ENCODE assay signal across 18 cellular contexts in genomic region chr6:33405541-33405940, GRCh38. TPM values are rescaled to one million over a fixed set of nuclear protein-coding genes. Genes with fewer than 3 reads are reported as not detected.
A peak's percentile ranks its signal among the peaks of the same experiment; 100 is the strongest.
DNase-seq lines count a peak whose midpoint lies in the region; ATAC-seq and TF ChIP-seq lines count a peak whose summit lies in the region.
"Had no signal": no experiment of that assay in that cellular context is flagged by ENCODE, and none has a peak within 500 bp of the region (broad histone marks: within the 10 kb centered on the region; RNA-seq: fewer than 3 reads in every experiment).

No MANE protein-coding gene starts in this region.

- H2AK9ac ChIP-seq in IMR-90 (replicated peaks; ENCODE audit: low read depth, low read length, poor library complexity), result peak overlapping the region; percentile 52

- ATAC-seq in IMR-90 (ENCODE audit: low read depth) (no peak), HG02981 (IDR thresholded peaks at IDR 0.05; ENCODE audit: unreplicated experiment) (no peak), HG03571 (IDR thresholded peaks at IDR 0.05; ENCODE audit: unreplicated experiment) (no peak)
- ATAC-seq in activated naive CD4-positive, alpha-beta T cell treated with anti-CD3 and anti-CD28 coated beads, Interleukin-2, amount 50 U/mL, for 72 hours, result no peak
- ATAC-seq: HCT116; heart left ventricle; stimulated activated naive CD8-positive, alpha-beta T cell treated with anti-CD3 and anti-CD28 coated beads, Interleukin-15, Interleukin-2, amounts not matched to agents 100 U/mL and 50 U/mL, for 24 hours had no signal

- no peak for DNase-seq in MCF 10A (ENCODE audit: unreplicated experiment)
- no peak for DNase-seq in mammary epithelial cell
- no peak for DNase-seq in IMR-90
- no peak for DNase-seq in activated naive CD4-positive, alpha-beta T cell treated with anti-CD3 and anti-CD28 coated beads, Interleukin-2, amount 50 U/mL, for 72 hours (ENCODE audit: low spot score in 2 of 2)
- no peak for DNase-seq in GOT3 (lab: John Stamatoyannopoulos, UW)
- DNase-seq: amniotic stem cell; dermis blood vessel endothelial cell; heart left ventricle; NCI-H1417; NCI-H69; stimulated activated naive CD8-positive, alpha-beta T cell treated with anti-CD3 and anti-CD28 coated beads, Interleukin-15, Interleukin-2, amounts not matched to agents 100 U/mL and 50 U/mL, for 24 hours; tibial artery had no signal

- H3K9me3 Mint-ChIP-seq in MCF 10A (ENCODE audit: unreplicated experiment), result no peaks in the 10 kb centered on the region
- no peaks in the 10 kb centered on the region for H3K9me3 Mint-ChIP-seq in activated naive CD4-positive, alpha-beta T cell treated with anti-CD3 and anti-CD28 coated beads, Interleukin-2, amount 50 U/mL, for 72 hours
- H3K9me3 Mint-ChIP-seq: mesothelial cell of epicardium, neural progenitor cell had no signal

- TF ChIP-seq CTCF in MCF 10A (IDR thresholded peaks at IDR 0.05; ENCODE audit: unreplicated experiment) (no peak), mammary epithelial cell (conservative IDR thresholded peaks at IDR 0.05 in 1 of 2, IDR thresholded peaks at IDR 0.05 in 1 of 2; ENCODE audit: extremely low read depth in 1 of 2, insufficient read depth in 1 of 2, low read depth in 1 of 2, low read length in 2 of 2) (no peak), IMR-90 (conservative IDR thresholded peaks at IDR 0.05; ENCODE audit: low read depth, low read length) (no peak)

- no peak overlapping the region for H2BK5ac ChIP-seq in IMR-90 (ENCODE audit: low read depth, low read length, poor library complexity, severe bottlenecking)

- H3K9ac ChIP-seq in mammary epithelial cell (ENCODE audit: insufficient read depth, low read length), result no peak overlapping the region
- no peak overlapping the region for H3K9ac ChIP-seq in IMR-90 (ENCODE audit: low read depth, low read length)
- H3K9ac ChIP-seq: neural progenitor cell had no signal

- 92% methylated on average over 6 of the region's 10 CpGs for WGBS in mammary epithelial cell (ENCODE audit: low coverage, missing lambda C conversion rate)
- WGBS in IMR-90 (ENCODE audit: extremely low coverage in 2 of 2, insufficient read length in 1 of 2), 2 experiments, result 97% methylated on average over 4 of the region's 10 CpGs; no CpG with 5 or more reads in 1 of the 2 experiments

- no peak overlapping the region for H3K4me3 Mint-ChIP-seq in MCF 10A (ENCODE audit: unreplicated experiment)
- H3K4me3 Mint-ChIP-seq: mesothelial cell of epicardium, neural progenitor cell had no signal

- no peaks in the 10 kb centered on the region for H3K27me3 Mint-ChIP-seq in MCF 10A (ENCODE audit: insufficient read depth, unreplicated experiment)

- intact Hi-C loops in MCF 10A (cut with micrococcal nuclease) (no loop called here), mammary epithelial cell (cut with micrococcal nuclease) (no loop called here), IMR-90 (cut with micrococcal nuclease) (no loop called here)

- dilution Hi-C loops in mammary epithelial cell (cut with HindIII; ENCODE audit: low sequenced_read_pairs) (no loop called here), IMR-90 (cut with HindIII; ENCODE audit: low sequenced_read_pairs, unreplicated experiment) (no loop called here)

- no peak overlapping the region for H4K91ac ChIP-seq in IMR-90 (ENCODE audit: insufficient read depth, low read depth, low read length)

- BruUV-seq in MCF 10A (replicated peaks; lab: Mats Ljungman, UMichigan) (no TSS peak), mammary epithelial cell (replicated peaks; lab: Mats Ljungman, UMichigan) (no TSS peak), IMR-90 (replicated peaks; lab: Mats Ljungman, UMichigan) (no TSS peak)

- no peak overlapping the region for H2AFZ ChIP-seq in mammary epithelial cell (ENCODE audit: low read depth, low read length)
- H2AFZ ChIP-seq in IMR-90 (replicated peaks; ENCODE audit: low read length, poor library complexity), result peak overlapping the region; percentile 55
- H2AFZ ChIP-seq: neural progenitor cell had no signal

- H3K9me3 ChIP-seq in mammary epithelial cell (replicated peaks; ENCODE audit: insufficient read depth, low read length) (no peaks in the 10 kb centered on the region), IMR-90 (ENCODE audit: control insufficient read depth, insufficient read depth, low read length) (no peaks in the 10 kb centered on the region)
- H3K9me3 ChIP-seq: heart left ventricle, prostate gland, tibial artery had no signal

- H3K27me3 ChIP-seq in mammary epithelial cell (ENCODE audit: insufficient read depth, low read length), result no peaks in the 10 kb centered on the region
- H3K27me3 ChIP-seq in IMR-90 (ENCODE audit: control insufficient read depth, insufficient read depth, low read length), result no peaks in the 10 kb centered on the region
- H3K27me3 ChIP-seq: heart left ventricle, neural progenitor cell, tibial artery had no signal

- peaks cover 15% of the 10 kb centered on the region for H3K79me2 ChIP-seq in mammary epithelial cell (ENCODE audit: insufficient read depth, low read length)

- H2BK120ac ChIP-seq in IMR-90 (ENCODE audit: low read depth, low read length), result no peak overlapping the region

- peaks cover 26% of the 10 kb centered on the region for H3K36me3 Mint-ChIP-seq in MCF 10A (ENCODE audit: insufficient read depth, unreplicated experiment)
- peaks cover 39 to 55% of the 10 kb centered on the region in 2 donors for H3K36me3 Mint-ChIP-seq in activated naive CD4-positive, alpha-beta T cell treated with anti-CD3 and anti-CD28 coated beads, Interleukin-2, amount 50 U/mL, for 72 hours

- no peak overlapping the region for H2BK20ac ChIP-seq in IMR-90 (ENCODE audit: low read depth, low read length)

- no peak overlapping the region for H3K23ac ChIP-seq in IMR-90 (ENCODE audit: low read depth, low read length)

- H3K14ac ChIP-seq in IMR-90 (replicated peaks; ENCODE audit: low read depth, low read length), result no peak overlapping the region

- H3K36me3 ChIP-seq in mammary epithelial cell (ENCODE audit: insufficient read depth, low read length), result peaks cover 26% of the 10 kb centered on the region
- peaks cover 21% of the 10 kb centered on the region for H3K36me3 ChIP-seq in IMR-90 (ENCODE audit: control insufficient read depth, insufficient read depth, low read length)
- H3K36me3 ChIP-seq: prostate gland, tibial artery had no signal

- H3K4me2 ChIP-seq in mammary epithelial cell (ENCODE audit: insufficient read depth, low read depth, low read length) (no peak overlapping the region), IMR-90 (ENCODE audit: low read depth, low read length) (no peak overlapping the region)
- H3K4me2 ChIP-seq: neural progenitor cell had no signal

- TF ChIP-seq RAD21 in IMR-90 (IDR thresholded peaks at IDR 0.05; ENCODE audit: low read length), result no peak

- H4K20me1 ChIP-seq in mammary epithelial cell (ENCODE audit: insufficient read depth, low read length) (no peaks in the 10 kb centered on the region), IMR-90 (ENCODE audit: insufficient read depth, low read length) (no peaks in the 10 kb centered on the region; the same call in 1 of the 2 replicates)

- no peaks in the 10 kb centered on the region for H3K9me1 ChIP-seq in IMR-90 (ENCODE audit: insufficient read depth, low read length)

- no peak for TF ChIP-seq POLR2A in IMR-90 (IDR thresholded peaks at IDR 0.05; ENCODE audit: low read depth, low read length)

- H3K18ac ChIP-seq in IMR-90 (ENCODE audit: low read depth, low read length), result no peak overlapping the region

- H3K4me3 ChIP-seq in mammary epithelial cell (replicated peaks in 1 of 3; ENCODE audit: insufficient read depth in 1 of 3, low read depth in 2 of 3, low read length in 3 of 3) (no peak overlapping the region), IMR-90 (ENCODE audit: insufficient read depth, low read depth, low read length) (no peak overlapping the region)
- H3K4me3 ChIP-seq: heart left ventricle, neural progenitor cell, prostate gland, tibial artery had no signal

- H3K27ac ChIP-seq in mammary epithelial cell (ENCODE audit: insufficient read depth, low read depth, low read length) (no peak overlapping the region), IMR-90 (ENCODE audit: insufficient read depth, low read length) (no peak overlapping the region)
- H3K27ac ChIP-seq: heart left ventricle, neural progenitor cell, prostate gland, tibial artery had no signal

- peaks cover 9% of the 10 kb centered on the region for H3K4me1 Mint-ChIP-seq in MCF 10A (ENCODE audit: insufficient read depth, unreplicated experiment)

- H3K4me1 ChIP-seq in mammary epithelial cell (ENCODE audit: insufficient read depth, low read length) (peaks cover 6% of the 10 kb centered on the region), IMR-90 (ENCODE audit: control insufficient read depth, insufficient read depth, low read length) (no peaks in the 10 kb centered on the region)
- H3K4me1 ChIP-seq: neural progenitor cell, prostate gland had no signal

- POLR2A ChIA-PET in MCF 10A (lab: Yijun Ruan, JAX), result no interaction called here
- POLR2A ChIA-PET in IMR-90 (lab: Charles Lee; ENCODE audit: unreplicated experiment), result no interaction called here

- CTCF ChIA-PET in MCF 10A (lab: Yijun Ruan, JAX), result interaction anchor here (0.7 to 1.9 kb wide), 3 partner anchors 9 to 15 kb away, joined by 3 to 5 read pairs (median 3); no protein-coding TSS in a partner anchor
- CTCF ChIA-PET in mammary epithelial cell (lab: Charles Lee; ENCODE audit: low non-redundant PET), result no interaction called here
- CTCF ChIA-PET in IMR-90 (lab: Yijun Ruan, JAX), result no interaction called here

- H4K8ac ChIP-seq in IMR-90 (ENCODE audit: low read depth in 2 of 2, low read length in 2 of 2), result no peak overlapping the region

- H4K5ac ChIP-seq in IMR-90 (ENCODE audit: low read depth, low read length), result no peak overlapping the region

- H3K79me1 ChIP-seq in IMR-90 (ENCODE audit: low read depth in 1 of 2, low read length in 2 of 2), result peaks cover 14 to 38% of the 10 kb centered on the region in 2 experiments; a peak in 3 of 4 replicates

- in situ Hi-C loops in mammary epithelial cell (cut with MboI; ENCODE audit: low sequenced_read_pairs in 2 of 2), result loop anchor here in 1 of 2 donors (10.0 kb wide), 1 partner anchor 131 kb away; the partner anchor contains the start of genes B3GALT4, RPS18 and VPS52
- in situ Hi-C loops in IMR-90 (cut with MboI; ENCODE audit: low sequenced_read_pairs), result no loop called here

- H3K56ac ChIP-seq in IMR-90 (ENCODE audit: extremely low read depth, insufficient read depth, low read length), result no peak overlapping the region

- peak overlapping the region; percentile 23 for H3K27ac Mint-ChIP-seq in MCF 10A (ENCODE audit: low read depth, unreplicated experiment)
- peak overlapping the region; percentile 26 to 69 for H3K27ac Mint-ChIP-seq in activated naive CD4-positive, alpha-beta T cell treated with anti-CD3 and anti-CD28 coated beads, Interleukin-2, amount 50 U/mL, for 72 hours
- H3K27ac Mint-ChIP-seq: mesothelial cell of epicardium, neural progenitor cell had no signal

- no peak overlapping the region for H2AK5ac ChIP-seq in IMR-90 (ENCODE audit: low read depth, low read length)

- no peak overlapping the region for H2BK15ac ChIP-seq in IMR-90 (ENCODE audit: low read depth, low read length)

- H3K4ac ChIP-seq in IMR-90 (ENCODE audit: low read depth, low read length), result no peak overlapping the region

RNA-seq across cellular contexts. Expression of gene PHF1, which starts 5.3 kb away (rescaled TPM):
- total RNA-seq in MCF 10A (2022) (28.9 and 33.9 TPM in 2 replicates), mammary epithelial cell (10 to 100 TPM; 15.7 to 31.7 TPM), IMR-90 (2012; rRNA removed) (9.0 and 12.2 TPM in 2 replicates)
- polyA plus RNA-seq in mammary epithelial cell (19.0 TPM), IMR-90 (2012; rRNA removed) (47.2 and 50.8 TPM in 2 replicates)
- polyA minus RNA-seq in mammary epithelial cell, result 56.0 TPM
- polyA plus RNA-seq in IMR-90 (2012; cell fraction: cytosol; rRNA removed), result 36.6 and 48.3 TPM in 2 replicates
- 270 and 345 TPM in 2 replicates for polyA plus RNA-seq in IMR-90 (2012; cell fraction: nucleus; rRNA removed; ENCODE audit: low replicate concordance)
- 100 to 1,000 TPM in 1 of 2 donors, 10 to 100 TPM in 1; 27.5 to 156 TPM for total RNA-seq in activated naive CD4-positive, alpha-beta T cell treated with anti-CD3 and anti-CD28 coated beads, Interleukin-2, amount 50 U/mL, for 72 hours

RNA-seq across cellular contexts. Expression of gene CUTA, which starts 12.4 kb away (rescaled TPM):
- total RNA-seq in MCF 10A (2022) (212 and 231 TPM in 2 replicates), mammary epithelial cell (100 to 1,000 TPM in 1 of 2 donors, 10 to 100 TPM in 1; 81.4 to 181 TPM), IMR-90 (2012; rRNA removed) (122 and 136 TPM in 2 replicates)
- polyA plus RNA-seq in mammary epithelial cell (232 TPM), IMR-90 (2012; rRNA removed) (427 and 483 TPM in 2 replicates)
- polyA minus RNA-seq in mammary epithelial cell, result 160 TPM
- polyA plus RNA-seq in IMR-90 (2012; cell fraction: cytosol; rRNA removed), result 545 and 1,404 TPM in 2 replicates
- polyA plus RNA-seq in IMR-90 (2012; cell fraction: nucleus; rRNA removed; ENCODE audit: low replicate concordance), result 266 and 336 TPM in 2 replicates
- 100 to 1,000 TPM; 186 to 334 TPM for total RNA-seq in activated naive CD4-positive, alpha-beta T cell treated with anti-CD3 and anti-CD28 coated beads, Interleukin-2, amount 50 U/mL, for 72 hours

RNA-seq across cellular contexts. Expression of gene KIFC1, which starts 13.9 kb away (rescaled TPM):
- total RNA-seq in MCF 10A (2022) (20.3 and 27.1 TPM in 2 replicates), mammary epithelial cell (10 to 100 TPM in 1 of 2 donors, 1 to 10 TPM in 1; 2.8 to 36.7 TPM), IMR-90 (2012; rRNA removed) (33.9 and 35.3 TPM in 2 replicates)
- polyA plus RNA-seq in mammary epithelial cell (47.5 TPM), IMR-90 (2012; rRNA removed) (40.6 and 41.9 TPM in 2 replicates)
- 45.2 TPM for polyA minus RNA-seq in mammary epithelial cell
- polyA plus RNA-seq in IMR-90 (2012; cell fraction: cytosol; rRNA removed), result 20.3 and 20.6 TPM in 2 replicates
- polyA plus RNA-seq in IMR-90 (2012; cell fraction: nucleus; rRNA removed; ENCODE audit: low replicate concordance), result 33.6 and 50.3 TPM in 2 replicates
- 100 to 1,000 TPM; 103 to 170 TPM for total RNA-seq in activated naive CD4-positive, alpha-beta T cell treated with anti-CD3 and anti-CD28 coated beads, Interleukin-2, amount 50 U/mL, for 72 hours

RNA-seq across cellular contexts. Expression of gene SYNGAP1, which starts 14.3 kb away (rescaled TPM):
- total RNA-seq in MCF 10A (2022) (6.7 and 9.9 TPM in 2 replicates), mammary epithelial cell (10 to 100 TPM in 1 of 2 donors, 1 to 10 TPM in 1; 4.2 to 17.7 TPM), IMR-90 (2012; rRNA removed) (1.4 TPM in 2 replicates)
- polyA plus RNA-seq in mammary epithelial cell (3.2 TPM), IMR-90 (2012; rRNA removed) (15.3 and 17.0 TPM in 2 replicates)
- polyA minus RNA-seq in mammary epithelial cell, result 1.8 TPM
- polyA plus RNA-seq in IMR-90 (2012; cell fraction: cytosol; rRNA removed), result 5.6 and 6.5 TPM in 2 replicates
- polyA plus RNA-seq in IMR-90 (2012; cell fraction: nucleus; rRNA removed; ENCODE audit: low replicate concordance), result 70.0 and 83.5 TPM in 2 replicates
- total RNA-seq in activated naive CD4-positive, alpha-beta T cell treated with anti-CD3 and anti-CD28 coated beads, Interleukin-2, amount 50 U/mL, for 72 hours, result 10 to 100 TPM; 70.5 to 71.7 TPM

RNA-seq across cellular contexts. Expression of gene ZBTB9, which starts 48.8 kb away (rescaled TPM):
- 7.5 and 8.3 TPM in 2 replicates for total RNA-seq in MCF 10A (2022)
- 10 to 100 TPM in 1 of 2 donors, 1 to 10 TPM in 1; 5.7 to 10.3 TPM for total RNA-seq in mammary epithelial cell
- 10.0 TPM for polyA plus RNA-seq in mammary epithelial cell
- 19.4 TPM for polyA minus RNA-seq in mammary epithelial cell
- total RNA-seq in IMR-90 (2012; rRNA removed), result 5.4 and 5.6 TPM in 2 replicates
- 4.7 and 5.9 TPM in 2 replicates for polyA plus RNA-seq in IMR-90 (2012; rRNA removed)
- 1.8 and 2.2 TPM in 2 replicates for polyA plus RNA-seq in IMR-90 (2012; cell fraction: cytosol; rRNA removed)
- 17.5 TPM in 2 replicates for polyA plus RNA-seq in IMR-90 (2012; cell fraction: nucleus; rRNA removed; ENCODE audit: low replicate concordance)
- 10 to 100 TPM in 1 of 2 donors, 1 to 10 TPM in 1; 9.4 to 12.5 TPM for total RNA-seq in activated naive CD4-positive, alpha-beta T cell treated with anti-CD3 and anti-CD28 coated beads, Interleukin-2, amount 50 U/mL, for 72 hours
